ENCODE assay signal across 8 cellular contexts in the genomic region with DNA sequence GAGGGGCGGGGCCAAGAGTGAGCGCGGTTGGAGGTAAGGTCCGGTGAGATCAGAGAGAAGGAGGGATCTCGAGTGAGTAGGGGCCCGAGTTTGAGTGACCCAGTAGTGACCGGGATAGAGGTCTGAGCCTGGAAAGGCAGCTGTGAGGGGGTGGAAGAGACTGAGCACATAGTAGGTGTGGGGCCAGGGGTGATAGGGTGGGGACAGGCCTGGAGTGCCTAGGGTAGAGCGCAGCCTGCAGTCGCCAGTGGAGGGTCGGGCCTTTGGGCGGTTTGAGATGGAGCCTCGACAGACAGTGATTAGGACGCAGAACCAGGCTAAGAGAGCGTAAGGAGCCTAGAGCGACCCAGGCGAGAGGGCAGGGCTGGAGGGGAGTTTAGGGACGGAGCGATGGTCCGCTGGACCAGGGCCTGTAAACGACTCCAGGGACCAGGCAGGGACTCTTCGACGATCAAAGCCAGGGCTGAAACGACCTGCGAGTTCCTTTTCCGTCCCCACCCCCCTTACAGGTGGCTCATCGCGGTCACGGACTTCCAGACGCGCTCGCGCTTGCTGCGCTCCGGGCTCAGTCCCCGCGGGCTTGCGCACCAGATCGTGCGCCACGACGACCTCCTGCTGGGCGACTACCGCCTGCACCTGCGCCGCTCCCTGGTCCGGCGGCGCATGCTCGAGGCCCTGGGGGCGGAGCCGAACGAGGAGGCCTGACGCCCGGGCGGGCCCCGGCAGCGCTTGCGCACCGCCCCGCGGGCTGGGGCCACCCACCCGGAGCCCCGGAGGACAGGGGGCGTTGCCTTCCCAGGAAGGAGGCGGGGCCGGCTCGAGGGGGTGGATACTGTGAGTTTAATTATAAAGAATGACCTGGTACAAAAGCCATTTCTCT. TPM values are rescaled to one million over a fixed set of nuclear protein-coding genes. Genes with fewer than 3 reads are reported as not detected.
DNase-seq lines count a peak whose midpoint lies in the region; ATAC-seq, FAIRE-seq and TF ChIP-seq lines count a peak whose summit lies in the region.

No MANE protein-coding gene starts in this region.

- no peak for DNase-seq in AG04449 (ENCODE audit: low read depth, low spot score)
- no peak for DNase-seq in HFF-Myc (ENCODE audit: extremely low read depth, low read depth)
- DNase-seq in SKM-1 treated with dmso at 0.1 percent for 144 hours (lab: John Stamatoyannopoulos, UW; ENCODE audit: unreplicated experiment) = peak; percentile 48
- peak; percentile 97 to 99 (median 98) for DNase-seq in K562 (ENCODE audit: extremely low read depth in 1 of 4, low spot score in 3 of 4)
- peak; percentile 95 for DNase-seq in iPS-NIHi11 (ENCODE audit: low spot score)
- DNase-seq in stimulated activated CD4-positive, alpha-beta T cell treated with anti-CD3 and anti-CD28 coated beads, Interleukin-12 subunit alpha, Interleukin-12 subunit beta, amount 100 ng/mL, for 24 hours (ENCODE audit: low read depth in 2 of 2) = peak; percentile 15 to 66

- peaks cover 14% of the 10 kb centered on the region; the same call in 2 of the 3 replicates for H3K79me2 ChIP-seq in K562 (ENCODE audit: control insufficient read depth, insufficient read depth, low read length)

- POLR2A ChIA-PET in AG04449 (lab: Yijun Ruan, JAX) (interaction anchor here (0.6 kb wide), 1 partner anchor 113 kb away, joined by 3 read pairs; no protein-coding TSS in a partner anchor), K562 (lab: Yijun Ruan, JAX) (no interaction called here)

- peaks cover 14 to 45% of the 10 kb centered on the region in 2 experiments for H3K4me1 ChIP-seq in K562 (replicated peaks in 1 of 2; ENCODE audit: control insufficient read depth in 2 of 2, insufficient read depth in 2 of 2, low read length in 2 of 2)

- H4K20me1 ChIP-seq in K562 (replicated peaks; ENCODE audit: control insufficient read depth, insufficient read depth, low read length) = peaks cover 3% of the 10 kb centered on the region; the same call in 1 of the 2 replicates

- TF ChIP-seq CTCF in AG04449 (IDR thresholded peaks at IDR 0.05; ENCODE audit: insufficient read depth, low read length, missing control alignments) (no peak), HFF-Myc (IDR thresholded peaks at IDR 0.05; ENCODE audit: low read depth, low read length, missing control alignments) (no peak), K562 (IDR thresholded peaks at IDR 0.05 in 2 of 3, conservative IDR thresholded peaks at IDR 0.05 in 1 of 3; ENCODE audit: insufficient read depth in 2 of 3, low read depth in 1 of 3, low read length in 3 of 3) (peak; percentile 34 to 57 (median 55); a peak in 4 of 6 replicates)

- peak; percentile 83 for FAIRE-seq in K562 (lab: Jason Lieb, UNC)

- TF ChIP-seq EP300 in K562 (IDR thresholded peaks at IDR 0.05; ENCODE audit: low read length) = no peak; the same call in 1 of the 2 replicates

- ATAC-seq in K562 (peak; percentile 91), HG02798 (IDR thresholded peaks at IDR 0.05; ENCODE audit: poor library complexity, unreplicated experiment) (no peak), GM18511 (IDR thresholded peaks at IDR 0.05; ENCODE audit: unreplicated experiment) (no peak)

- TF ChIP-seq POLR2A in K562 (conservative IDR thresholded peaks at IDR 0.05) = peak; percentile 99

- no peaks in the 10 kb centered on the region for H3K36me3 ChIP-seq in K562 (ENCODE audit: control insufficient read depth, insufficient read depth, low read length)

- peak overlapping the region; percentile 77 for H2AFZ ChIP-seq in K562 (ENCODE audit: low read depth, low read length)

- intact Hi-C loops in K562 (cut with micrococcal nuclease) = loop anchor here (1.0 to 5.0 kb wide), 4 partner anchors 50 to 296 kb away; a partner anchor contains a TSS

- peak overlapping the region; percentile 98 for H3K27ac ChIP-seq in K562 (ENCODE audit: extremely low read depth, low read depth, low read length)

- in situ Hi-C loops in K562 (cut with MboI) = no loop called here

- peak overlapping the region; percentile 99 to 100 for H3K9ac ChIP-seq in K562 (ENCODE audit: insufficient read depth in 1 of 2, low read depth in 2 of 2, low read length in 2 of 2)

- H3K9me3 ChIP-seq in K562 (replicated peaks; ENCODE audit: control insufficient read depth, insufficient read depth, low read depth, low read length) = peaks cover 4% of the 10 kb centered on the region; the same call in 1 of the 2 replicates

- no peaks in the 10 kb centered on the region for H3K27me3 ChIP-seq in K562 (ENCODE audit: control insufficient read depth in 2 of 2, insufficient read depth in 2 of 2, low read length in 2 of 2)

- peak; percentile 48 to 60 for TF ChIP-seq RAD21 in K562 (CRISPR knock-in tag; conservative IDR thresholded peaks at IDR 0.05 in 1 of 2, IDR thresholded peaks at IDR 0.05 in 1 of 2)

- WGBS in K562 (ENCODE audit: insufficient coverage, low coverage, missing lambda C conversion rate) = 1% methylated on average over 30 of the region's 67 CpGs

- no peaks in the 10 kb centered on the region for H3K9me1 ChIP-seq in K562 (ENCODE audit: control insufficient read depth, insufficient read depth, low read length)

- H3K4me2 ChIP-seq in K562 (ENCODE audit: insufficient read depth, low read length) = peak overlapping the region; percentile 100

- H3K4me3 ChIP-seq in AG04449 (ENCODE audit: low read depth, low read length) (peak overlapping the region; percentile 64), HFF-Myc (replicated peaks; ENCODE audit: low read depth, low read length) (peak overlapping the region; percentile 18; the same call in 1 of the 2 replicates), K562 (peak overlapping the region; percentile 66)

- CTCF ChIA-PET in AG04449 (lab: Yijun Ruan, JAX) (interaction anchor here (1.0 kb wide), 1 partner anchor 13 kb away, joined by 5 read pairs; no protein-coding TSS in a partner anchor), K562 (lab: Yijun Ruan, JAX; ENCODE audit: low intra/inter-chr PET ratio) (interaction anchor here (0.7 to 1.9 kb wide), 3 partner anchors 51 to 121 kb away, joined by 3 to 11 read pairs (median 5); no protein-coding TSS in a partner anchor)

- BruUV-seq in K562 (replicated peaks; lab: Mats Ljungman, UMichigan) = TSS peak; percentile 97

TF ChIP-seq in K562, 482 proteins besides CTCF, POLR2A, EP300 and RAD21 (continues in another document):
- TF ChIP-seq, protein P1, sequence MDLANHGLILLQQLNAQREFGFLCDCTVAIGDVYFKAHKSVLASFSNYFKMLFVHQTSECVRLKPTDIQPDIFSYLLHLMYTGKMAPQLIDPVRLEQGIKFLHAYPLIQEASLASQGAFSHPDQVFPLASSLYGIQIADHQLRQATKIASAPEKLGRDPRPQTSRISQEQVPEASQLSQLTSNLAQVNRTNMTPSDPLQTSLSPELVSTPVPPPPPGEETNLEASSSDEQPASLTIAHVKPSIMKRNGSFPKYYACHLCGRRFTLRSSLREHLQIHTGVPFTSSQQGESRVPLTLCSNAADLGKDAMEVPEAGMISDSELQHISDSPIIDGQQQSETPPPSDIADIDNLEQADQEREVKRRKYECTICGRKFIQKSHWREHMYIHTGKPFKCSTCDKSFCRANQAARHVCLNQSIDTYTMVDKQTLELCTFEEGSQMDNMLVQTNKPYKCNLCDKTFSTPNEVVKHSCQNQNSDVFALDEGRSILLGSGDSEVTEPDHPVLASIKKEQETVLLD (IDR thresholded peaks at IDR 0.05) = peak; percentile 91
- peak; percentile 66; the same call in 1 of the 2 replicates for TF ChIP-seq NR2C2 (CRISPR knock-in tag; IDR thresholded peaks at IDR 0.05)
- peak; percentile 52 for TF ChIP-seq NR2C2 (tag; IDR thresholded peaks at IDR 0.05)
- TF ChIP-seq IRF2 (CRISPR knock-in tag; IDR thresholded peaks at IDR 0.05) = no peak
- peak; percentile 82 for TF ChIP-seq PCBP1 (IDR thresholded peaks at IDR 0.05; ENCODE audit: low read depth, low read length, poor library complexity, severe bottlenecking)
- peak; percentile 81; the same call in 1 of the 2 replicates for TF ChIP-seq FOXK1 (CRISPR knock-in tag; IDR thresholded peaks at IDR 0.05; ENCODE audit: borderline replicate concordance)

RNA-seq across cellular contexts. Expression of a gene that starts 9.4 kb away (rescaled TPM):
- 3.2 TPM in 1 of 2 replicates, not detected in the other for total RNA-seq in K562 (2011; cell fraction: chromatin; rRNA removed; ENCODE audit: low replicate concordance)
- 10.5 and 13.3 TPM in 2 replicates for total RNA-seq in K562 (2011; cell fraction: nucleolus; rRNA removed)
- total RNA-seq in K562 (2011; cell fraction: nucleoplasm; rRNA removed) = 7.7 and 11.2 TPM in 2 replicates
- total RNA-seq in K562 (2014; rRNA removed) = 42.9 and 52.9 TPM in 2 replicates
- not detected in 2 replicates for total RNA-seq in K562 (2014; rRNA removed; fragmentation: Illumina TruSeq; extraction: Trizol)
- 2.9 and 3.0 TPM in 2 replicates for total RNA-seq in K562 (2015; rRNA removed; fragmentation: Illumina TruSeq; extraction: Trizol)
- 33.0 and 40.2 TPM in 2 replicates for total RNA-seq in K562 (2021)
- polyA plus RNA-seq in K562 (2011; rRNA removed) = 2.5 and 5.1 TPM in 2 replicates
- polyA plus RNA-seq in K562 (2011; cell fraction: cytosol; rRNA removed) = 8.7 and 29.6 TPM in 2 replicates
- 8.3 and 17.5 TPM in 2 replicates for polyA plus RNA-seq in K562 (2011; cell fraction: nucleus; rRNA removed)
- 26.5 and 30.0 TPM in 2 replicates for polyA plus RNA-seq in K562 (2012)
- polyA plus RNA-seq in K562 (2014; fragmentation: Illumina TruSeq; extraction: Trizol) = 1.1 TPM in 1 of 2 replicates, not detected in the other
- polyA plus RNA-seq in K562 (2014; fragmentation: Nextera tagmentation; extraction: Ambion mirVana) = not detected
- 35.9 and 46.2 TPM in 2 replicates for polyA plus RNA-seq in K562 (2014; rRNA removed)
- polyA minus RNA-seq in K562 (2011; rRNA and poly(A)+ RNA removed) = not detected in 2 replicates
- 3.5 and 5.7 TPM in 2 replicates for polyA minus RNA-seq in K562 (2011; cell fraction: cytosol; rRNA and poly(A)+ RNA removed)
- 6.1 and 7.3 TPM in 2 replicates for polyA minus RNA-seq in K562 (2011; cell fraction: nucleus; rRNA and poly(A)+ RNA removed)

RNA-seq across cellular contexts. Expression of a gene that starts 19.0 kb away (rescaled TPM):
- total RNA-seq in K562 (2011; cell fraction: chromatin; rRNA removed; ENCODE audit: low replicate concordance) = 1.5 and 2.4 TPM in 2 replicates
- total RNA-seq in K562 (2011; cell fraction: nucleolus; rRNA removed) = 1.6 and 2.0 TPM in 2 replicates
- total RNA-seq in K562 (2011; cell fraction: nucleoplasm; rRNA removed) = 1.5 and 3.9 TPM in 2 replicates
- total RNA-seq in K562 (2014; rRNA removed) (1.1 and 1.6 TPM in 2 replicates), K562 (2014; rRNA removed; fragmentation: Illumina TruSeq; extraction: Trizol) (0.36 and 0.51 TPM in 2 replicates), K562 (2015; rRNA removed; fragmentation: Illumina TruSeq; extraction: Trizol) (0.40 and 0.41 TPM in 2 replicates), K562 (2021) (1.7 and 2.0 TPM in 2 replicates)
- polyA plus RNA-seq in K562 (2011; rRNA removed) (0.35 and 0.40 TPM in 2 replicates), K562 (2014; fragmentation: Illumina TruSeq; extraction: Trizol) (0.54 and 1.2 TPM in 2 replicates), K562 (2014; fragmentation: Nextera tagmentation; extraction: Ambion mirVana) (not detected), K562 (2014; rRNA removed) (0.38 and 0.85 TPM in 2 replicates)
- polyA plus RNA-seq in K562 (2011; cell fraction: cytosol; rRNA removed) = 0.28 and 1.0 TPM in 2 replicates
- 1.5 and 2.9 TPM in 2 replicates for polyA plus RNA-seq in K562 (2011; cell fraction: nucleus; rRNA removed)
- 1.6 and 3.0 TPM in 2 replicates for polyA plus RNA-seq in K562 (2012)
- polyA minus RNA-seq in K562 (2011; rRNA and poly(A)+ RNA removed) = 0.12 and 0.84 TPM in 2 replicates
- polyA minus RNA-seq in K562 (2011; cell fraction: cytosol; rRNA and poly(A)+ RNA removed) = 0.38 TPM in 1 of 2 replicates, not detected in the other
- polyA minus RNA-seq in K562 (2011; cell fraction: nucleus; rRNA and poly(A)+ RNA removed) = 0.44 and 0.67 TPM in 2 replicates

Comparison
In these comparisons a context has a peak if more than half of its experiments do, and no peak if none do; other contexts are left out.
1. DNase-seq: peak in SKM-1 treated with dmso at 0.1 percent for 144 hours (single experiment), K562 (4 of 4), iPS-NIHi11 (single experiment) and stimulated activated CD4-positive, alpha-beta T cell treated with anti-CD3 and anti-CD28 coated beads, Interleukin-12 subunit alpha, Interleukin-12 subunit beta, amount 100 ng/mL, for 24 hours (2 of 2); none in AG04449 (single experiment) and HFF-Myc (single experiment).
2. CTCF ChIP-seq: peak in K562 (3 of 3); none in AG04449 (single experiment) and HFF-Myc (single experiment).
3. Peak in every context shown above with its lines, with median percentiles within 50 percentile points of each other: H3K4me3 ChIP-seq.